In the genomic region with DNA sequence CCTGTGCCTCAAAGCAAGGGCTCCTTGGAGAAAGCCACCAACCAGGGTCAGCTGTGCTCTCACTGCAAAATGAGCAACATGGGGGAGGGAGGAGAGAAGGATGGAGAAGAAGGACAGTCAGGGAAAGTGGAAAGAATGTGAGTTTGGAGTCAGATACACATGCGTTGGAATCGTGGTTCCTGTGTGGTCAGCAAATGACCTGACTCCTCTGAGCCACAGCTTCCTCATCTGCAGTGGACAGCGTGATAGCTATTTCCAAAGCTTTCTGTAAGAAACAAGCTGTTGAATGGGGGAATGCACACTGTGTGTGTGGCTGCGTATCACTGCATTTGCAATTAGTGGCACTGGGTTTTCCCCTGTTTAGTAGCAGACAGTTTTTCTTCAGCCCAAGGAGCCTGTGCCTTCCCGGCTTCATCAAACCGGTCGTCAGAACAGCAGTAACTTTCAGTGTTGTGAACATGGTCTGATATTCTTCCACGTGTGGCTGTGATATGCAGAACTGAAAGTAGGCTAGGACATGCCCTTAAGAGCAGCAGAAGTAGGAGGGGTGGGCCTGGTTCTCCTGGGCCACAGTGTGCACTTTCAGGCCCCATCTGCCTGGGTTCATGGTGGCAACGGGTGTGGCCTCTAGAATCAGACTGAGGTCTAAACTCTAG, we compare ENCODE assay signal across 11 cellular contexts.
DNase-seq lines count a peak whose midpoint lies in the region; ATAC-seq and TF ChIP-seq lines count a peak whose summit lies in the region.
"Had no signal": no experiment of that assay in that cellular context is flagged by ENCODE, and none has a peak within 500 bp of the region (broad histone marks: within the 10 kb centered on the region; RNA-seq: fewer than 3 reads in every experiment).

No MANE protein-coding gene starts in this region.

- no peak overlapping the region for H4K12ac ChIP-seq in trophoblast cell (ENCODE audit: low read depth, low read length)

- no peak overlapping the region for H3K18ac ChIP-seq in trophoblast cell (ENCODE audit: low read length)

- peak; percentile 88 for ATAC-seq in GM18520 (IDR thresholded peaks at IDR 0.05; ENCODE audit: unreplicated experiment)
- peak; percentile 98 for ATAC-seq in GM21619 (IDR thresholded peaks at IDR 0.05; ENCODE audit: unreplicated experiment)
- peak; percentile 97 for ATAC-seq in HG03520 (IDR thresholded peaks at IDR 0.05; ENCODE audit: unreplicated experiment)
- peak; percentile 70 for ATAC-seq in left lung
- ATAC-seq: foreskin keratinocyte, Panc1 had no signal

- no peak overlapping the region for H3K27ac ChIP-seq in left lung
- H3K27ac ChIP-seq in ovary: no peak overlapping the region
- no peak overlapping the region for H3K27ac ChIP-seq in trophoblast cell (ENCODE audit: low read depth, low read length)
- H3K27ac ChIP-seq: foreskin keratinocyte, testis had no signal

- no peaks in the 10 kb centered on the region for H3K36me3 ChIP-seq in left lung
- no peaks in the 10 kb centered on the region for H3K36me3 ChIP-seq in ovary
- no peaks in the 10 kb centered on the region for H3K36me3 ChIP-seq in trophoblast cell (ENCODE audit: control insufficient read depth in 1 of 2, insufficient read depth in 2 of 2, low read length in 2 of 2)

- TF ChIP-seq POLR2A in ovary (IDR thresholded peaks at IDR 0.05): no peak

- TF ChIP-seq CTCF in left lung (IDR thresholded peaks at IDR 0.05) (no peak), ovary (IDR thresholded peaks at IDR 0.05) (no peak)

- no peaks in the 10 kb centered on the region for H3K79me1 ChIP-seq in trophoblast cell (ENCODE audit: low read length)

- TF ChIP-seq EP300 in ovary (IDR thresholded peaks at IDR 0.05): no peak

- H3K9me3 ChIP-seq in left lung (no peaks in the 10 kb centered on the region), ovary (no peaks in the 10 kb centered on the region), trophoblast cell (ENCODE audit: insufficient read depth, low read depth, low read length) (no peaks in the 10 kb centered on the region)
- H3K9me3 ChIP-seq: testis had no signal

- no peak overlapping the region for H2AK5ac ChIP-seq in trophoblast cell (ENCODE audit: low read length)

- no peak overlapping the region for H4K8ac ChIP-seq in trophoblast cell (ENCODE audit: low read depth, low read length)

- H3K9ac ChIP-seq in trophoblast cell (ENCODE audit: low read length): no peak overlapping the region

- 69 to 70% (median 69%) methylated on average over 9 of the region's 9 CpGs for WGBS in ovary, 3 donors
- WGBS in trophoblast cell (ENCODE audit: extremely low coverage, insufficient coverage, insufficient read length): no CpG with 5 or more reads among the region's 9 CpGs

- no peak overlapping the region for H2AFZ ChIP-seq in trophoblast cell (ENCODE audit: insufficient read depth, low read length, poor library complexity)

- intact Hi-C loops in left lung (cut with DNase I): no loop called here
- intact Hi-C loops in ovary (cut with DNase I): no loop called here

- peaks cover 0 to 6% of the 10 kb centered on the region in 2 donors for H3K4me1 ChIP-seq in left lung
- H3K4me1 ChIP-seq in ovary (ENCODE audit: insufficient read depth): no peaks in the 10 kb centered on the region
- H3K4me1 ChIP-seq in trophoblast cell (ENCODE audit: control insufficient read depth in 1 of 2, insufficient read depth in 2 of 2, low read length in 2 of 2): no peaks in the 10 kb centered on the region
- H3K4me1 ChIP-seq: foreskin keratinocyte, testis had no signal

- no peak overlapping the region for H3K14ac ChIP-seq in trophoblast cell (ENCODE audit: low read length)

- no peak overlapping the region for H3K4ac ChIP-seq in trophoblast cell (ENCODE audit: low read depth, low read length)

- H2BK120ac ChIP-seq in trophoblast cell (ENCODE audit: insufficient read depth, low read length, poor library complexity): no peak overlapping the region

- DNase-seq in left lung: no peak
- DNase-seq in KG1 (lab: John Stamatoyannopoulos, UW): no peak
- DNase-seq in stimulated activated CD4-positive, alpha-beta T cell treated with anti-CD3 and anti-CD28 coated beads, Interleukin-4, amount 100 ng/mL, for 1 hour: no peak
- DNase-seq in ovary: no peak
- no peak for DNase-seq in trophoblast cell
- DNase-seq: foreskin keratinocyte, testis had no signal

- H3K23ac ChIP-seq in trophoblast cell (ENCODE audit: low read length): no peak overlapping the region

- no peak overlapping the region for H3K4me3 ChIP-seq in left lung
- no peak overlapping the region for H3K4me3 ChIP-seq in ovary
- H3K4me3 ChIP-seq in trophoblast cell (ENCODE audit: low read depth, low read length): no peak overlapping the region
- H3K4me3 ChIP-seq: testis had no signal

- H3K4me2 ChIP-seq in trophoblast cell (ENCODE audit: low read length): no peak overlapping the region

- H3K79me2 ChIP-seq in trophoblast cell (ENCODE audit: control insufficient read depth, insufficient read depth, low read length, poor library complexity): no peaks in the 10 kb centered on the region

- H2BK5ac ChIP-seq in trophoblast cell (ENCODE audit: low read depth, low read length, poor library complexity): no peak overlapping the region

- H4K91ac ChIP-seq in trophoblast cell (ENCODE audit: low read depth, low read length): no peak overlapping the region

- no peak overlapping the region for H2BK12ac ChIP-seq in trophoblast cell (ENCODE audit: low read length)

- H3K27me3 ChIP-seq in left lung (no peaks in the 10 kb centered on the region), ovary (no peaks in the 10 kb centered on the region), trophoblast cell (ENCODE audit: insufficient read depth, low read length) (no peaks in the 10 kb centered on the region)
- H3K27me3 ChIP-seq: testis had no signal
